Comparison of ENCODE assay signal across 16 cellular contexts in genomic region chr11:101441747-101442146, GRCh38.
DNase-seq lines count a peak whose midpoint lies in the region; ATAC-seq, FAIRE-seq and TF ChIP-seq lines count a peak whose summit lies in the region.
"Had no signal": no experiment of that assay in that cellular context is flagged by ENCODE, and none has a peak within 500 bp of the region (broad histone marks: within the 10 kb centered on the region; RNA-seq: fewer than 3 reads in every experiment).

No MANE protein-coding gene starts in this region.

- H3K4me3 ChIP-seq in breast epithelium (no peak overlapping the region), thoracic aorta (no peak overlapping the region)
- H3K4me3 ChIP-seq: ovary, SK-N-MC had no signal

- no peak for TF ChIP-seq CTCF in breast epithelium (IDR thresholded peaks at IDR 0.05)
- no peak for TF ChIP-seq CTCF in thoracic aorta (IDR thresholded peaks at IDR 0.05)

- peaks cover 0 to 12% of the 10 kb centered on the region in 2 donors for H3K4me1 ChIP-seq in breast epithelium
- H3K4me1 ChIP-seq in thoracic aorta (ENCODE audit: control insufficient read depth in 1 of 2, low read depth in 2 of 2), result peaks cover 6 to 50% of the 10 kb centered on the region in 2 donors

- H3K9me3 ChIP-seq in breast epithelium (no peaks in the 10 kb centered on the region), thoracic aorta (no peaks in the 10 kb centered on the region)
- H3K9me3 ChIP-seq: ovary had no signal

- FAIRE-seq in HTR-8/SVneo (lab: Jason Lieb, UNC), result peak; percentile 74

- TF ChIP-seq POLR2A in breast epithelium (IDR thresholded peaks at IDR 0.05), result no peak

- peak; percentile 50 for ATAC-seq in left colon
- peak; percentile 81 for ATAC-seq in thoracic aorta (ENCODE audit: insufficient number of reproducible peaks, low FRiP score, low read depth)
- ATAC-seq: stimulated activated effector memory CD8-positive, alpha-beta T cell treated with anti-CD3 and anti-CD28 coated beads, Interleukin-12 subunit alpha, Interleukin-12 subunit beta, amount 100 ng/mL, for 72 hours had no signal

- intact Hi-C loops in breast epithelium (cut with DNase I; ENCODE audit: low total_unique reads) (no loop called here), left colon (cut with DNase I, micrococcal nuclease) (no loop called here)

- H3K36me3 ChIP-seq in breast epithelium (no peaks in the 10 kb centered on the region), thoracic aorta (no peaks in the 10 kb centered on the region)
- H3K36me3 ChIP-seq: ovary had no signal

- DNase-seq in HTR-8/SVneo (ENCODE audit: insufficient read length, low spot score) (no peak), breast epithelium (ENCODE audit: low spot score in 2 of 2) (peak; percentile 62 to 73), left colon (no peak), thoracic aorta (ENCODE audit: low spot score) (peak; percentile 39), SIG-M5 treated with dmso at 0.1 percent for 504 hours (lab: John Stamatoyannopoulos, UW; ENCODE audit: unreplicated experiment) (no peak), COR-L47 (lab: John Stamatoyannopoulos, UW) (no peak), GM19238 (ENCODE audit: insufficient read length, low spot score) (no peak)
- DNase-seq: activated B cell treated with CpG ODN at 0.5 μM for 24 hours; CD4-positive, alpha-beta T cell; effector CD8-positive, alpha-beta T cell; glutamatergic neuron; NCI-H1694; ovary; stimulated activated CD4-positive, alpha-beta T cell treated with anti-CD3 and anti-CD28 coated beads, Interleukin-2, amount 100 ng/mL, for 48 hours had no signal

- H3K27me3 ChIP-seq in breast epithelium (no peaks in the 10 kb centered on the region), thoracic aorta (replicated peaks; ENCODE audit: insufficient read depth) (no peaks in the 10 kb centered on the region)
- H3K27me3 ChIP-seq: ovary had no signal

- H3K27ac ChIP-seq in breast epithelium (peak overlapping the region; percentile 75 to 86), thoracic aorta (peak overlapping the region; percentile 81 to 85)
- H3K27ac ChIP-seq: SK-N-MC had no signal

Comparison
In these comparisons a context has a peak if more than half of its experiments do, and no peak if none do; other contexts are left out.
1. DNase-seq: peak in breast epithelium (2 of 2) and thoracic aorta (single experiment); none in HTR-8/SVneo (single experiment), left colon (0 of 2), SIG-M5 treated with dmso at 0.1 percent for 504 hours (single experiment), COR-L47 (single experiment) and GM19238 (single experiment).